Comparison of ENCODE assay signal across 8 cellular contexts in genomic region chr7:3897430-3898385, GRCh38.
DNase-seq lines count a peak whose midpoint lies in the region; ATAC-seq and TF ChIP-seq lines count a peak whose summit lies in the region.

No MANE protein-coding gene starts in this region.

- intact Hi-C loops in OCI-LY7 (cut with micrococcal nuclease; ENCODE audit: unreplicated experiment) (loop anchor here (5.0 to 10.0 kb wide), 2 partner anchors 200 to 1033 kb away; no protein-coding TSS in a partner anchor), left cardiac atrium (cut with DNase I) (loop anchor here (5.0 to 10.0 kb wide), 4 partner anchors 583 to 1030 kb away; partner anchors contain the start of gene SDK1 (in 1 of the 2))

- no peaks in the 10 kb centered on the region for H3K4me1 ChIP-seq in OCI-LY7 (ENCODE audit: insufficient read depth, low read length, poor library complexity, severe bottlenecking)

- POLR2A ChIA-PET in OCI-LY7 (lab: Charles Lee) = interaction anchor here (0.6 kb wide), 1 partner anchor 606 kb away, joined by 4 read pairs; no protein-coding TSS in a partner anchor

- H3K36me3 ChIP-seq in OCI-LY7 (ENCODE audit: insufficient read depth, low read length) = no peaks in the 10 kb centered on the region

- H3K9me2 ChIP-seq in OCI-LY7 (ENCODE audit: insufficient read depth, low read length) = no peaks in the 10 kb centered on the region

- TF ChIP-seq CTCF in OCI-LY7 (conservative IDR thresholded peaks at IDR 0.05; ENCODE audit: low read length) = peak; percentile 94

- H3K4me3 ChIP-seq in OCI-LY7 (ENCODE audit: low read depth, low read length, poor library complexity, severe bottlenecking) = no peak overlapping the region

- no TSS peak for BruUV-seq in OCI-LY7 (replicated peaks; lab: Mats Ljungman, UMichigan)

- peak in 1 of 2 donors; percentile 23 for ATAC-seq in left cardiac atrium
- no peak for ATAC-seq in HG02973 (IDR thresholded peaks at IDR 0.05; ENCODE audit: unreplicated experiment)

- CTCF ChIA-PET in OCI-LY7 (lab: Charles Lee; ENCODE audit: unreplicated experiment) = interaction anchor here (0.5 kb wide), 1 partner anchor 286 kb away, joined by 3 read pairs; no protein-coding TSS in a partner anchor

- H3K4me2 ChIP-seq in OCI-LY7 (ENCODE audit: low read length) = no peak overlapping the region

- H3K79me2 ChIP-seq in OCI-LY7 (ENCODE audit: insufficient read depth, low read depth, low read length) = no peaks in the 10 kb centered on the region

- no peaks in the 10 kb centered on the region for H4K20me1 ChIP-seq in OCI-LY7 (ENCODE audit: insufficient read depth, low read length)

- H3K9me3 ChIP-seq in OCI-LY7 (ENCODE audit: low read length) = no peaks in the 10 kb centered on the region

- no peak overlapping the region for H3K27ac ChIP-seq in OCI-LY7 (ENCODE audit: low read depth, low read length, poor library complexity, severe bottlenecking)

- H2AFZ ChIP-seq in OCI-LY7 (ENCODE audit: low read length) = no peak overlapping the region

- DNase-seq in COLO668 (lab: John Stamatoyannopoulos, UW; ENCODE audit: unreplicated experiment) (peak; percentile 69), HCEC 1CT (peak; percentile 47), OCI-LY7 (ENCODE audit: low spot score) (peak; percentile 53), left cardiac atrium (peak; percentile 32), mesenteric fat pad (ENCODE audit: low spot score) (no peak)
- DNase-seq in activated gamma-delta T cell treated with anti-CD3 and anti-CD28 coated beads, Interleukin-2, amount 50 U/mL, for 16 hours (ENCODE audit: low read depth) = peak; percentile 14
- DNase-seq in stimulated activated CD4-positive, alpha-beta T cell treated with anti-CD3 and anti-CD28 coated beads, Interleukin-12 subunit alpha, Interleukin-12 subunit beta, amount 100 ng/mL, for 4 hours = peak; percentile 22
